In genomic region chr12:6444704-6445688, GRCh38 we compare ENCODE assay signal across 12 cellular contexts. TPM values are rescaled to one million over a fixed set of nuclear protein-coding genes. Genes with fewer than 3 reads are reported as not detected.
DNase-seq lines count a peak whose midpoint lies in the region; ATAC-seq and TF ChIP-seq lines count a peak whose summit lies in the region.
"Had no signal": no experiment of that assay in that cellular context is flagged by ENCODE, and none has a peak within 500 bp of the region (broad histone marks: within the 10 kb centered on the region; RNA-seq: fewer than 3 reads in every experiment).

TSS of gene CD27 (plus strand) at chr12:6444955. CDS start at chr12:6445096, 141 bp downstream.

- H3K36me3 ChIP-seq in KOPT-K1 (ENCODE audit: insufficient read depth, low read length) (peaks cover 3% of the 10 kb centered on the region; the same call in 1 of the 2 replicates), HAP-1 (replicated peaks) (no peaks in the 10 kb centered on the region)

- in situ Hi-C loops in HAP-1 (cut with MboI; ENCODE audit: low sequenced_read_pairs): no loop called here

- H3K4me3 Mint-ChIP-seq in activated naive CD8-positive, alpha-beta T cell treated with anti-CD3 and anti-CD28 coated beads for 36 hours: peak within 1 kb of the TSS; percentile 94

- no peaks in the 10 kb centered on the region for H3K9me3 ChIP-seq in KOPT-K1 (ENCODE audit: insufficient read depth, low read length, poor library complexity, severe bottlenecking)
- no peaks in the 10 kb centered on the region for H3K9me3 ChIP-seq in HAP-1

- no peak for ATAC-seq in HG03460 (IDR thresholded peaks at IDR 0.05; ENCODE audit: unreplicated experiment)

- DNase-seq in GM12864 (ENCODE audit: low read depth): no peak
- DNase-seq in activated naive CD8-positive, alpha-beta T cell treated with anti-CD3 and anti-CD28 coated beads for 36 hours: no peak
- DNase-seq in HAP-1 (ENCODE audit: low spot score in 2 of 2): no peak
- DNase-seq in glomerular visceral epithelial cell (ENCODE audit: extremely low spot score): no peak
- DNase-seq: DMS153, H7, NCI-H526, right cardiac atrium had no signal

- peaks cover 75% of the 10 kb centered on the region for H3K36me3 Mint-ChIP-seq in activated naive CD8-positive, alpha-beta T cell treated with anti-CD3 and anti-CD28 coated beads for 36 hours

- peaks cover 2% of the 10 kb centered on the region for H3K9me3 Mint-ChIP-seq in activated naive CD8-positive, alpha-beta T cell treated with anti-CD3 and anti-CD28 coated beads for 36 hours

- peaks cover 57% of the 10 kb centered on the region for H3K4me1 Mint-ChIP-seq in activated naive CD8-positive, alpha-beta T cell treated with anti-CD3 and anti-CD28 coated beads for 36 hours

- no peak for TF ChIP-seq CTCF in GM12864 (IDR thresholded peaks at IDR 0.05; ENCODE audit: low read depth, low read length, missing control alignments)

- H3K4me3 ChIP-seq in GM12864 (ENCODE audit: low read depth, low read length) (peak within 1 kb of the TSS; percentile 71), skin epidermis (peak within 1 kb of the TSS; percentile 5 to 38 (median 27)), HAP-1 (no peak within 1 kb of the TSS)

- H3K27me3 ChIP-seq in HAP-1 (ENCODE audit: low read depth): 0 out of 2 replicates have a peak, but pooled peaks cover 3% of the 10 kb centered on the region

- peak within 1 kb of the TSS; percentile 75 for H3K27ac ChIP-seq in KOPT-K1 (ENCODE audit: low read depth, low read length, poor library complexity, severe bottlenecking)
- peak within 1 kb of the TSS in 13 of 21 experiments; percentile 52 to 97 (median 74) for H3K27ac ChIP-seq in skin epidermis

- peak within 1 kb of the TSS; percentile 99 for H3K27ac Mint-ChIP-seq in activated naive CD8-positive, alpha-beta T cell treated with anti-CD3 and anti-CD28 coated beads for 36 hours

- no peaks in the 10 kb centered on the region for H3K27me3 Mint-ChIP-seq in activated naive CD8-positive, alpha-beta T cell treated with anti-CD3 and anti-CD28 coated beads for 36 hours

- no peaks in the 10 kb centered on the region for H3K4me1 ChIP-seq in HAP-1

RNA-seq across cellular contexts. Expression of gene CD27, which starts in this region (rescaled TPM):
- total RNA-seq in activated naive CD8-positive, alpha-beta T cell treated with anti-CD3 and anti-CD28 coated beads for 36 hours: 100 to 1,000 TPM; 175 to 181 TPM
- total RNA-seq: H7, mesenteric fat pad had no signal
